2 cellular contexts compared by ENCODE assay signal in the genomic region with DNA sequence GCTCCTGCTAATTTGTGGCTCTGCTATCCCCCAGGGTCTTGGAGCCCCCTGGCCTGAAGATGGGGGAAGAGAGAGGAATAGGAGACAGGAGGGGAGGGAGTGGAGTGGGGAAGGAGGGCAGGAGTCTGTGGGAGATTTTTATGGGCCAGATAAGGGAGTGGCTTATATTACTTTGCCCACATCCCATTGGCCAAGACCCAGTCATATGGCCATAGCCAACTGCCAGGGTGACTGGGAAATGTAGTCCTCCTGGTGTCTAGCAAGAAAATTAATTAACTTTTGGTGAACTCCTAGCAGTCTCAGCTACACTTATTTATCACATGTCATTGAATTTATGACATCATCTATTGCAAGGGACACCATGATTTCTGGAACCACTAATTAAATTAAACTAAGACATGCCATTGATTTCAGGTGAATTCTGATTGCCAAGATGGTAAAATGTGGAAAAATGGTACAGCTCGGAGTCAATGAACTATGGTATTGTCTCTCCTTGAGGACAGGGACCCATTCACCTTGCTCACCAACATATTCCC.
TF ChIP-seq lines count a peak whose summit lies in the region.

No MANE protein-coding gene starts in this region.

TF ChIP-seq in A549, 52 proteins besides CTCF, POLR2A, EP300 and RAD21:
- TF ChIP-seq, protein P1, sequence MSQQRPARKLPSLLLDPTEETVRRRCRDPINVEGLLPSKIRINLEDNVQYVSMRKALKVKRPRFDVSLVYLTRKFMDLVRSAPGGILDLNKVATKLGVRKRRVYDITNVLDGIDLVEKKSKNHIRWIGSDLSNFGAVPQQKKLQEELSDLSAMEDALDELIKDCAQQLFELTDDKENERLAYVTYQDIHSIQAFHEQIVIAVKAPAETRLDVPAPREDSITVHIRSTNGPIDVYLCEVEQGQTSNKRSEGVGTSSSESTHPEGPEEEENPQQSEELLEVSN (IDR thresholded peaks at IDR 0.05; ENCODE audit: borderline replicate concordance, low read depth), result no peak
- TF ChIP-seq, protein P2, sequence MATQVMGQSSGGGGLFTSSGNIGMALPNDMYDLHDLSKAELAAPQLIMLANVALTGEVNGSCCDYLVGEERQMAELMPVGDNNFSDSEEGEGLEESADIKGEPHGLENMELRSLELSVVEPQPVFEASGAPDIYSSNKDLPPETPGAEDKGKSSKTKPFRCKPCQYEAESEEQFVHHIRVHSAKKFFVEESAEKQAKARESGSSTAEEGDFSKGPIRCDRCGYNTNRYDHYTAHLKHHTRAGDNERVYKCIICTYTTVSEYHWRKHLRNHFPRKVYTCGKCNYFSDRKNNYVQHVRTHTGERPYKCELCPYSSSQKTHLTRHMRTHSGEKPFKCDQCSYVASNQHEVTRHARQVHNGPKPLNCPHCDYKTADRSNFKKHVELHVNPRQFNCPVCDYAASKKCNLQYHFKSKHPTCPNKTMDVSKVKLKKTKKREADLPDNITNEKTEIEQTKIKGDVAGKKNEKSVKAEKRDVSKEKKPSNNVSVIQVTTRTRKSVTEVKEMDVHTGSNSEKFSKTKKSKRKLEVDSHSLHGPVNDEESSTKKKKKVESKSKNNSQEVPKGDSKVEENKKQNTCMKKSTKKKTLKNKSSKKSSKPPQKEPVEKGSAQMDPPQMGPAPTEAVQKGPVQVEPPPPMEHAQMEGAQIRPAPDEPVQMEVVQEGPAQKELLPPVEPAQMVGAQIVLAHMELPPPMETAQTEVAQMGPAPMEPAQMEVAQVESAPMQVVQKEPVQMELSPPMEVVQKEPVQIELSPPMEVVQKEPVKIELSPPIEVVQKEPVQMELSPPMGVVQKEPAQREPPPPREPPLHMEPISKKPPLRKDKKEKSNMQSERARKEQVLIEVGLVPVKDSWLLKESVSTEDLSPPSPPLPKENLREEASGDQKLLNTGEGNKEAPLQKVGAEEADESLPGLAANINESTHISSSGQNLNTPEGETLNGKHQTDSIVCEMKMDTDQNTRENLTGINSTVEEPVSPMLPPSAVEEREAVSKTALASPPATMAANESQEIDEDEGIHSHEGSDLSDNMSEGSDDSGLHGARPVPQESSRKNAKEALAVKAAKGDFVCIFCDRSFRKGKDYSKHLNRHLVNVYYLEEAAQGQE (IDR thresholded peaks at IDR 0.05), result no peak
- TF ChIP-seq, protein P3, sequence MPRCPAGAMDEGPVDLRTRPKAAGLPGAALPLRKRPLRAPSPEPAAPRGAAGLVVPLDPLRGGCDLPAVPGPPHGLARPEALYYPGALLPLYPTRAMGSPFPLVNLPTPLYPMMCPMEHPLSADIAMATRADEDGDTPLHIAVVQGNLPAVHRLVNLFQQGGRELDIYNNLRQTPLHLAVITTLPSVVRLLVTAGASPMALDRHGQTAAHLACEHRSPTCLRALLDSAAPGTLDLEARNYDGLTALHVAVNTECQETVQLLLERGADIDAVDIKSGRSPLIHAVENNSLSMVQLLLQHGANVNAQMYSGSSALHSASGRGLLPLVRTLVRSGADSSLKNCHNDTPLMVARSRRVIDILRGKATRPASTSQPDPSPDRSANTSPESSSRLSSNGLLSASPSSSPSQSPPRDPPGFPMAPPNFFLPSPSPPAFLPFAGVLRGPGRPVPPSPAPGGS (IDR thresholded peaks at IDR 0.05), result no peak
- TF ChIP-seq, protein P4, sequence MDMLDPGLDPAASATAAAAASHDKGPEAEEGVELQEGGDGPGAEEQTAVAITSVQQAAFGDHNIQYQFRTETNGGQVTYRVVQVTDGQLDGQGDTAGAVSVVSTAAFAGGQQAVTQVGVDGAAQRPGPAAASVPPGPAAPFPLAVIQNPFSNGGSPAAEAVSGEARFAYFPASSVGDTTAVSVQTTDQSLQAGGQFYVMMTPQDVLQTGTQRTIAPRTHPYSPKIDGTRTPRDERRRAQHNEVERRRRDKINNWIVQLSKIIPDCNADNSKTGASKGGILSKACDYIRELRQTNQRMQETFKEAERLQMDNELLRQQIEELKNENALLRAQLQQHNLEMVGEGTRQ (IDR thresholded peaks at IDR 0.05), result peak; percentile 44; the same call in 1 of the 2 replicates

TF ChIP-seq in WTC11, 78 proteins besides CTCF, POLR2A, EP300 and RAD21 (continued from another document):
- TF ChIP-seq, protein P5, sequence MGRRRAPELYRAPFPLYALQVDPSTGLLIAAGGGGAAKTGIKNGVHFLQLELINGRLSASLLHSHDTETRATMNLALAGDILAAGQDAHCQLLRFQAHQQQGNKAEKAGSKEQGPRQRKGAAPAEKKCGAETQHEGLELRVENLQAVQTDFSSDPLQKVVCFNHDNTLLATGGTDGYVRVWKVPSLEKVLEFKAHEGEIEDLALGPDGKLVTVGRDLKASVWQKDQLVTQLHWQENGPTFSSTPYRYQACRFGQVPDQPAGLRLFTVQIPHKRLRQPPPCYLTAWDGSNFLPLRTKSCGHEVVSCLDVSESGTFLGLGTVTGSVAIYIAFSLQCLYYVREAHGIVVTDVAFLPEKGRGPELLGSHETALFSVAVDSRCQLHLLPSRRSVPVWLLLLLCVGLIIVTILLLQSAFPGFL (CRISPR knock-in tag; IDR thresholded peaks at IDR 0.05; ENCODE audit: borderline replicate concordance), result no peak
- TF ChIP-seq, protein P4 (CRISPR knock-in tag; IDR thresholded peaks at IDR 0.05), result peak; percentile 89
- TF ChIP-seq, protein P6, sequence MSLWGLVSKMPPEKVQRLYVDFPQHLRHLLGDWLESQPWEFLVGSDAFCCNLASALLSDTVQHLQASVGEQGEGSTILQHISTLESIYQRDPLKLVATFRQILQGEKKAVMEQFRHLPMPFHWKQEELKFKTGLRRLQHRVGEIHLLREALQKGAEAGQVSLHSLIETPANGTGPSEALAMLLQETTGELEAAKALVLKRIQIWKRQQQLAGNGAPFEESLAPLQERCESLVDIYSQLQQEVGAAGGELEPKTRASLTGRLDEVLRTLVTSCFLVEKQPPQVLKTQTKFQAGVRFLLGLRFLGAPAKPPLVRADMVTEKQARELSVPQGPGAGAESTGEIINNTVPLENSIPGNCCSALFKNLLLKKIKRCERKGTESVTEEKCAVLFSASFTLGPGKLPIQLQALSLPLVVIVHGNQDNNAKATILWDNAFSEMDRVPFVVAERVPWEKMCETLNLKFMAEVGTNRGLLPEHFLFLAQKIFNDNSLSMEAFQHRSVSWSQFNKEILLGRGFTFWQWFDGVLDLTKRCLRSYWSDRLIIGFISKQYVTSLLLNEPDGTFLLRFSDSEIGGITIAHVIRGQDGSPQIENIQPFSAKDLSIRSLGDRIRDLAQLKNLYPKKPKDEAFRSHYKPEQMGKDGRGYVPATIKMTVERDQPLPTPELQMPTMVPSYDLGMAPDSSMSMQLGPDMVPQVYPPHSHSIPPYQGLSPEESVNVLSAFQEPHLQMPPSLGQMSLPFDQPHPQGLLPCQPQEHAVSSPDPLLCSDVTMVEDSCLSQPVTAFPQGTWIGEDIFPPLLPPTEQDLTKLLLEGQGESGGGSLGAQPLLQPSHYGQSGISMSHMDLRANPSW (CRISPR knock-in tag; conservative IDR thresholded peaks at IDR 0.05; ENCODE audit: low read depth), result no peak
- TF ChIP-seq, protein P7, sequence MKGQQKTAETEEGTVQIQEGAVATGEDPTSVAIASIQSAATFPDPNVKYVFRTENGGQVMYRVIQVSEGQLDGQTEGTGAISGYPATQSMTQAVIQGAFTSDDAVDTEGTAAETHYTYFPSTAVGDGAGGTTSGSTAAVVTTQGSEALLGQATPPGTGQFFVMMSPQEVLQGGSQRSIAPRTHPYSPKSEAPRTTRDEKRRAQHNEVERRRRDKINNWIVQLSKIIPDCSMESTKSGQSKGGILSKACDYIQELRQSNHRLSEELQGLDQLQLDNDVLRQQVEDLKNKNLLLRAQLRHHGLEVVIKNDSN (CRISPR knock-in tag; IDR thresholded peaks at IDR 0.05), result peak; percentile 87
- no peak for TF ChIP-seq ZNF232 (CRISPR knock-in tag; IDR thresholded peaks at IDR 0.05)
- no peak for TF ChIP-seq CBFB (CRISPR knock-in tag; IDR thresholded peaks at IDR 0.05; ENCODE audit: low read depth)
- no peak for TF ChIP-seq ZNF423 (CRISPR knock-in tag; IDR thresholded peaks at IDR 0.05)
